In the genomic region with DNA sequence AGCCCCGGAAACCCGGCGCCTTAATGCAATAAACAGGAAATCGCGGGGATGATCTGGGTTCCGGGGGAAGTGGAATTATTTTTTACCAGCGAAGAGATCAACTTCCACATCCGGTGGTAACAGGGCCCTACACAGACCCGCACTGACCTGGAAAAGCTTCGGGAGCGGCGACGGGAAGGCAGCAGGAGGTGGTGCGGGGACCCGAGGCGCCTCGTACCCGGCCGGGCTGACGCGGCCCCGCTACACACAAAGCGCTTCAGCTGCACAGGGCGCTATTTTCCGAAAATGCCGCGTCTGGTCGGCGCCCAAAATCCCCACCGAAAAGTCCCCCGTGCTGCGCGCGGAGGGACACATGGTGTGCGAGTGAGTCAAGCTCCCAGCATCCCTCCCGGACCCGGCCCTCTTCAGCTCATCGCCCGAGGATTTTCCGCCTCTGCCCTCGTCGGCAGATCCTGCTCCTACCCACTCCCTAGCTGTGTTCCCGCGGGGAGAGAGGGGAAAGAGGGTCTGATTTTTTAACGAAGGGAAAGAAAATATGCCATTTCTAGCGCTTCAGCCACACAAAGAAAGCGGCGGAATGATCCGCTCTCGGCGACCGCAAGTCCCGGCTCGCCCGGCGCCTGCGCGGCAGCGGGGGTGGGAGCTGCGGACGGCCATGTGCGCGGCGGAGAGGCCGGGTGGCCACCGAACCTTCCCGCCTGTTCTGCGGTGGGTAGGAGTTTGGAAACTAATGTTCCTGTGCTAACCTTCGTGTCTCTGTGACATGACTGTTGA, we compare ENCODE assay signal across 8 cellular contexts. TPM values are rescaled to one million over a fixed set of nuclear protein-coding genes. Genes with fewer than 3 reads are reported as not detected.
DNase-seq lines count a peak whose midpoint lies in the region; ATAC-seq, FAIRE-seq and TF ChIP-seq lines count a peak whose summit lies in the region.

A gene (minus strand): TSS at position 361 of the 774 bp plus-strand sequence. CDS start 45,400 bp downstream, outside the sequence.

- H3K9me3 ChIP-seq in ascending aorta, result no peaks in the 10 kb centered on the region
- H3K9me3 ChIP-seq in right cardiac atrium (ENCODE audit: control insufficient read depth, low read length), result no peaks in the 10 kb centered on the region
- H3K9me3 ChIP-seq in uterus, result no peaks in the 10 kb centered on the region

- peaks cover 2% of the 10 kb centered on the region for H3K27me3 Mint-ChIP-seq in T-helper 2 cell treated with Interferon-gamma antibody and Interleukin-4, amounts not matched to agents 5 μg/mL and 100 μg/mL, for 36 hours (ENCODE audit: low read depth)

- FAIRE-seq in GM12891 (lab: Jason Lieb, UNC), result peak; percentile 74

- TF ChIP-seq CTCF in ascending aorta (IDR thresholded peaks at IDR 0.05) (no peak), uterus (IDR thresholded peaks at IDR 0.05) (no peak)

- peak; percentile 39 for ATAC-seq in HG02870 (IDR thresholded peaks at IDR 0.05; ENCODE audit: unreplicated experiment)
- ATAC-seq in right cardiac atrium, result peak; percentile 89 to 93

- TF ChIP-seq POLR2A in GM12891 (IDR thresholded peaks at IDR 0.05; ENCODE audit: low read depth, low read length), result peak; percentile 92
- peak; percentile 41 to 58 for TF ChIP-seq POLR2A in uterus (IDR thresholded peaks at IDR 0.05)

- H3K4me3 Mint-ChIP-seq in T-helper 2 cell treated with Interferon-gamma antibody and Interleukin-4, amounts not matched to agents 5 μg/mL and 100 μg/mL, for 36 hours, result peak within 1 kb of the TSS; percentile 85

- WGBS in right cardiac atrium, result under 1% methylated on average over 69 of the region's 69 CpGs

- H3K4me3 ChIP-seq in ascending aorta (peak within 1 kb of the TSS; percentile 95 to 99), right cardiac atrium (ENCODE audit: low read length) (peak within 1 kb of the TSS; percentile 93), uterus (peak within 1 kb of the TSS; percentile 75 to 88)

- H3K9me3 Mint-ChIP-seq in T-helper 2 cell treated with Interferon-gamma antibody and Interleukin-4, amounts not matched to agents 5 μg/mL and 100 μg/mL, for 36 hours, result no peaks in the 10 kb centered on the region

- H3K4me1 Mint-ChIP-seq in T-helper 2 cell treated with Interferon-gamma antibody and Interleukin-4, amounts not matched to agents 5 μg/mL and 100 μg/mL, for 36 hours (ENCODE audit: low read depth), result peaks cover 42% of the 10 kb centered on the region

- peaks cover 12 to 36% of the 10 kb centered on the region in 2 donors for H3K4me1 ChIP-seq in ascending aorta
- peaks cover 10% of the 10 kb centered on the region for H3K4me1 ChIP-seq in right cardiac atrium (ENCODE audit: control insufficient read depth, insufficient read depth, low read length)
- H3K4me1 ChIP-seq in uterus, result peaks cover 0 to 4% of the 10 kb centered on the region in 2 donors

- H3K27me3 ChIP-seq in ascending aorta (no peaks in the 10 kb centered on the region), right cardiac atrium (ENCODE audit: control insufficient read depth, insufficient read depth) (no peaks in the 10 kb centered on the region), uterus (no peaks in the 10 kb centered on the region)

- H3K27ac Mint-ChIP-seq in T-helper 2 cell treated with Interferon-gamma antibody and Interleukin-4, amounts not matched to agents 5 μg/mL and 100 μg/mL, for 36 hours, result peak within 1 kb of the TSS; percentile 99

- peaks cover 58% of the 10 kb centered on the region for H3K36me3 Mint-ChIP-seq in T-helper 2 cell treated with Interferon-gamma antibody and Interleukin-4, amounts not matched to agents 5 μg/mL and 100 μg/mL, for 36 hours (ENCODE audit: low read depth)

- DNase-seq in GM12891 (ENCODE audit: insufficient read length, low spot score) (peak; percentile 66), NCI-H187 (lab: John Stamatoyannopoulos, UW) (peak; percentile 56 to 88), ascending aorta (ENCODE audit: low spot score in 2 of 2) (peak; percentile 31 to 90), right cardiac atrium (peak; percentile 89 to 95 (median 93)), putamen (ENCODE audit: low spot score) (peak; percentile 91), uterus (peak; percentile 82 to 83)
- DNase-seq in T-helper 2 cell treated with Interferon-gamma antibody and Interleukin-4, amounts not matched to agents 5 μg/mL and 100 μg/mL, for 36 hours (ENCODE audit: low spot score), result peak; percentile 93

- H3K36me3 ChIP-seq in ascending aorta, result peaks cover 0 to 4% of the 10 kb centered on the region in 2 donors
- H3K36me3 ChIP-seq in uterus, result no peaks in the 10 kb centered on the region

- H3K27ac ChIP-seq in ascending aorta (peak within 1 kb of the TSS; percentile 99 to 100), right cardiac atrium (ENCODE audit: low read length) (peak within 1 kb of the TSS; percentile 95), uterus (peak within 1 kb of the TSS; percentile 98)

- intact Hi-C loops in ascending aorta (cut with DNase I), result loop anchor here (1.0 to 10.0 kb wide), 4 partner anchors 69 to 740 kb away; a partner anchor contains a TSS
- intact Hi-C loops in right cardiac atrium (cut with DNase I), result no loop called here
- intact Hi-C loops in uterus (cut with DNase I; ENCODE audit: low total_unique reads), result no loop called here

TF ChIP-seq in GM12891, 5 proteins besides CTCF, POLR2A, EP300 and RAD21:
- TF ChIP-seq POLR2AphosphoS5 (IDR thresholded peaks at IDR 0.05; ENCODE audit: low read depth, low read length), result peak; percentile 87
- no peak for TF ChIP-seq PAX5 (IDR thresholded peaks at IDR 0.05; ENCODE audit: insufficient read depth, low read length, severe bottlenecking)
- TF ChIP-seq SPI1 (IDR thresholded peaks at IDR 0.05; ENCODE audit: low read depth, low read length), result peak; percentile 59
- peak; percentile 67 for TF ChIP-seq POU2F2 (IDR thresholded peaks at IDR 0.05; ENCODE audit: low read depth, low read length)
- TF ChIP-seq TAF1 (IDR thresholded peaks at IDR 0.05; ENCODE audit: low read depth, low read length), result peak; percentile 86

RNA-seq across cellular contexts. Expression of the gene that starts here (rescaled TPM):
- polyA plus RNA-seq in GM12891 (2012; ENCODE audit: low read depth, missing spikeins), result 15.4 TPM
- 10.9 TPM for total RNA-seq in ascending aorta
- total RNA-seq in right cardiac atrium, result 10 to 100 TPM in 3 of 4 donors, 1 to 10 TPM in 1; 9.6 to 11.2 (median 10.6) TPM
- 5.2 TPM for polyA plus RNA-seq in right cardiac atrium
- 10 to 100 TPM; 21.2 to 58.1 (median 34.0) TPM for total RNA-seq in uterus

Comparison
In these comparisons a context has a peak if more than half of its experiments do, and no peak if none do; other contexts are left out.
1. Peak in every context shown above with its lines: DNase-seq, ATAC-seq, H3K4me3 ChIP-seq and H3K27ac ChIP-seq.